In genomic region chr6:18147160-18147559, GRCh38 we compare ENCODE assay signal across 14 cellular contexts. TPM values are rescaled to one million over a fixed set of nuclear protein-coding genes. Genes with fewer than 3 reads are reported as not detected.
A peak's percentile ranks its signal among the peaks of the same experiment; 100 is the strongest.
DNase-seq lines count a peak whose midpoint lies in the region; ATAC-seq, FAIRE-seq and TF ChIP-seq lines count a peak whose summit lies in the region.
"Had no signal": no experiment of that assay in that cellular context is flagged by ENCODE, and none has a peak within 500 bp of the region (broad histone marks: within the 10 kb centered on the region; RNA-seq: fewer than 3 reads in every experiment).

No MANE protein-coding gene starts in this region.

- TF ChIP-seq POLR2A in uterus (IDR thresholded peaks at IDR 0.05) = no peak
- no peak for TF ChIP-seq POLR2A in sigmoid colon (IDR thresholded peaks at IDR 0.05)
- no peak for TF ChIP-seq POLR2A in thyroid gland (IDR thresholded peaks at IDR 0.05)
- no peak for TF ChIP-seq POLR2A in testis (IDR thresholded peaks at IDR 0.05)

- 18 to 60% methylated on average over 2 of the region's 2 CpGs for WGBS in sigmoid colon, 2 donors
- WGBS in thyroid gland, 2 donors = 77 to 87% methylated on average over 2 of the region's 2 CpGs
- 71 to 72% methylated on average over 2 of the region's 2 CpGs for WGBS in testis, 2 donors

- H4K20me1 ChIP-seq in keratinocyte (ENCODE audit: control insufficient read depth, extremely low read depth, insufficient read depth, low read length) = no peaks in the 10 kb centered on the region

- TF ChIP-seq CTCF in keratinocyte (optimal IDR thresholded peaks at IDR 0.05 in 1 of 3, IDR thresholded peaks at IDR 0.05 in 1 of 3, conservative IDR thresholded peaks at IDR 0.05 in 1 of 3; ENCODE audit: extremely low read depth in 1 of 3, insufficient read depth in 2 of 3, low read length in 3 of 3) = no peak
- TF ChIP-seq CTCF in uterus (IDR thresholded peaks at IDR 0.05) = no peak
- TF ChIP-seq CTCF in sigmoid colon (IDR thresholded peaks at IDR 0.05) = no peak
- TF ChIP-seq CTCF in thyroid gland (IDR thresholded peaks at IDR 0.05) = no peak
- TF ChIP-seq CTCF in testis (IDR thresholded peaks at IDR 0.05) = no peak

- no peaks in the 10 kb centered on the region for H3K79me2 ChIP-seq in keratinocyte (ENCODE audit: control insufficient read depth, insufficient read depth, low read length)

- FAIRE-seq in keratinocyte (lab: Jason Lieb, UNC) = peak; percentile 20
- FAIRE-seq: G401.6 had no signal

- peak; percentile 69 for ATAC-seq in activated naive CD8-positive, alpha-beta T cell treated with anti-CD3 and anti-CD28 coated beads, Interleukin-2, amount 50 U/mL, for 24 hours
- ATAC-seq in SK-N-SH treated with all-trans-retinoic acid at 6 μM for 48 hours = peak; percentile 49; the same call in 2 of the 3 replicates
- ATAC-seq: right cardiac atrium, Right ventricle myocardium inferior had no signal

- H3K27me3 Mint-ChIP-seq in activated naive CD8-positive, alpha-beta T cell treated with anti-CD3 and anti-CD28 coated beads, Interleukin-2, amount 50 U/mL, for 24 hours = no peaks in the 10 kb centered on the region
- H3K27me3 Mint-ChIP-seq in activated naive CD8-positive, alpha-beta T cell treated with anti-CD3 and anti-CD28 coated beads for 36 hours = no peaks in the 10 kb centered on the region
- H3K27me3 Mint-ChIP-seq: B cell had no signal

- no peak overlapping the region for H3K27ac Mint-ChIP-seq in activated naive CD8-positive, alpha-beta T cell treated with anti-CD3 and anti-CD28 coated beads, Interleukin-2, amount 50 U/mL, for 24 hours
- no peak overlapping the region for H3K27ac Mint-ChIP-seq in activated naive CD8-positive, alpha-beta T cell treated with anti-CD3 and anti-CD28 coated beads for 36 hours
- H3K27ac Mint-ChIP-seq: B cell had no signal

- peak overlapping the region; percentile 57 for H3K9ac ChIP-seq in keratinocyte (ENCODE audit: control insufficient read depth, extremely low read depth, insufficient read depth, low read length)

- no peak overlapping the region for H3K4me3 ChIP-seq in keratinocyte (ENCODE audit: control insufficient read depth in 2 of 3, extremely low read depth in 1 of 3, insufficient read depth in 2 of 3, low read depth in 1 of 3, low read length in 3 of 3)
- no peak overlapping the region for H3K4me3 ChIP-seq in uterus
- no peak overlapping the region for H3K4me3 ChIP-seq in sigmoid colon
- no peak overlapping the region for H3K4me3 ChIP-seq in thyroid gland (replicated peaks in 1 of 3)
- H3K4me3 ChIP-seq in testis = no peak overlapping the region
- H3K4me3 ChIP-seq: cardiac muscle cell had no signal

- H3K4me2 ChIP-seq in keratinocyte (ENCODE audit: control insufficient read depth, extremely low read depth, insufficient read depth, low read depth, low read length) = peak overlapping the region; percentile 8

- H3K36me3 ChIP-seq in keratinocyte (ENCODE audit: control insufficient read depth in 2 of 2, extremely low read depth in 1 of 2, insufficient read depth in 2 of 2, low read length in 2 of 2) (peaks cover 6 to 10% of the 10 kb centered on the region in 2 experiments), uterus (no peaks in the 10 kb centered on the region), sigmoid colon (peaks cover 0 to 49% (median 7%) of the 10 kb centered on the region in 4 donors), thyroid gland (peaks cover 5 to 26% of the 10 kb centered on the region in 2 donors), testis (ENCODE audit: low read depth, missing control alignments) (no peaks in the 10 kb centered on the region)

- H3K36me3 Mint-ChIP-seq in activated naive CD8-positive, alpha-beta T cell treated with anti-CD3 and anti-CD28 coated beads, Interleukin-2, amount 50 U/mL, for 24 hours (ENCODE audit: low read depth) = peaks cover 19% of the 10 kb centered on the region
- H3K36me3 Mint-ChIP-seq in activated naive CD8-positive, alpha-beta T cell treated with anti-CD3 and anti-CD28 coated beads for 36 hours = peaks cover 11% of the 10 kb centered on the region

- no peak for TF ChIP-seq EP300 in sigmoid colon (IDR thresholded peaks at IDR 0.05)

- H3K9me1 ChIP-seq in keratinocyte (ENCODE audit: control insufficient read depth, extremely low read depth, insufficient read depth, low read length) = no peaks in the 10 kb centered on the region

- no peak overlapping the region for H2AFZ ChIP-seq in keratinocyte (ENCODE audit: control insufficient read depth, low read length)

- no peak overlapping the region for H3K4me3 Mint-ChIP-seq in activated naive CD8-positive, alpha-beta T cell treated with anti-CD3 and anti-CD28 coated beads, Interleukin-2, amount 50 U/mL, for 24 hours
- no peak overlapping the region for H3K4me3 Mint-ChIP-seq in activated naive CD8-positive, alpha-beta T cell treated with anti-CD3 and anti-CD28 coated beads for 36 hours
- H3K4me3 Mint-ChIP-seq: B cell had no signal

- H3K9me3 Mint-ChIP-seq in activated naive CD8-positive, alpha-beta T cell treated with anti-CD3 and anti-CD28 coated beads, Interleukin-2, amount 50 U/mL, for 24 hours = no peaks in the 10 kb centered on the region
- no peaks in the 10 kb centered on the region for H3K9me3 Mint-ChIP-seq in activated naive CD8-positive, alpha-beta T cell treated with anti-CD3 and anti-CD28 coated beads for 36 hours

- H3K4me1 ChIP-seq in keratinocyte (ENCODE audit: control insufficient read depth, extremely low read depth, insufficient read depth, low read length) (peaks cover 20% of the 10 kb centered on the region), uterus (no peaks in the 10 kb centered on the region), sigmoid colon (no peaks in the 10 kb centered on the region), thyroid gland (peaks cover 10 to 14% of the 10 kb centered on the region in 2 donors), testis (no peaks in the 10 kb centered on the region)

- intact Hi-C loops in uterus (cut with DNase I; ENCODE audit: low total_unique reads) (no loop called here), sigmoid colon (cut with DNase I) (no loop called here), thyroid gland (cut with DNase I) (no loop called here), testis (cut with DNase I; ENCODE audit: low total_unique reads) (no loop called here)

- dilution Hi-C loops in keratinocyte (cut with MboI; ENCODE audit: extremely low pct_ligation_motif_present, low sequenced_read_pairs) = no loop called here

- no peak for DNase-seq in activated naive CD8-positive, alpha-beta T cell treated with anti-CD3 and anti-CD28 coated beads, Interleukin-2, amount 50 U/mL, for 24 hours
- DNase-seq in activated naive CD8-positive, alpha-beta T cell treated with anti-CD3 and anti-CD28 coated beads for 36 hours = no peak
- no peak for DNase-seq in keratinocyte (ENCODE audit: low read depth, low spot score)
- DNase-seq in uterus = no peak
- no peak for DNase-seq in sigmoid colon
- no peak for DNase-seq in thyroid gland
- no peak for DNase-seq in testis
- DNase-seq: NCI-H510A, right cardiac atrium had no signal

- H3K9me3 ChIP-seq in keratinocyte (ENCODE audit: control insufficient read depth, low read depth, low read length) (no peaks in the 10 kb centered on the region), uterus (no peaks in the 10 kb centered on the region), sigmoid colon (no peaks in the 10 kb centered on the region), thyroid gland (no peaks in the 10 kb centered on the region), testis (no peaks in the 10 kb centered on the region)

- H3K27me3 ChIP-seq in keratinocyte (ENCODE audit: control insufficient read depth, extremely low read depth, insufficient read depth, low read length) = no peaks in the 10 kb centered on the region
- no peaks in the 10 kb centered on the region for H3K27me3 ChIP-seq in uterus
- no peaks in the 10 kb centered on the region for H3K27me3 ChIP-seq in sigmoid colon
- H3K27me3 ChIP-seq in thyroid gland = no peaks in the 10 kb centered on the region
- H3K27me3 ChIP-seq in testis = no peaks in the 10 kb centered on the region
- H3K27me3 ChIP-seq: cardiac muscle cell had no signal

- peaks cover 7% of the 10 kb centered on the region for H3K4me1 Mint-ChIP-seq in activated naive CD8-positive, alpha-beta T cell treated with anti-CD3 and anti-CD28 coated beads, Interleukin-2, amount 50 U/mL, for 24 hours
- no peaks in the 10 kb centered on the region for H3K4me1 Mint-ChIP-seq in activated naive CD8-positive, alpha-beta T cell treated with anti-CD3 and anti-CD28 coated beads for 36 hours

- H3K27ac ChIP-seq in keratinocyte (ENCODE audit: control insufficient read depth, insufficient read depth, low read length) (peak overlapping the region; percentile 94), uterus (peak overlapping the region; percentile 23 to 57), sigmoid colon (no peak overlapping the region), thyroid gland (no peak overlapping the region), testis (no peak overlapping the region)
- H3K27ac ChIP-seq: cardiac muscle cell had no signal

RNA-seq across cellular contexts. Expression of gene TPMT, which starts 7.7 kb away (rescaled TPM):
- 1 to 10 TPM; 8.2 TPM for total RNA-seq in activated naive CD8-positive, alpha-beta T cell treated with anti-CD3 and anti-CD28 coated beads for 36 hours
- 25.1 to 38.6 TPM (median 28.3 TPM) in 3 replicates for polyA plus RNA-seq in keratinocyte
- polyA plus RNA-seq in keratinocyte (2011; ENCODE audit: low read depth) = 23.6 TPM
- 24.2 and 45.1 TPM in 2 replicates for polyA plus RNA-seq in keratinocyte (2011; cell fraction: cytosol; rRNA removed)
- 16.0 and 17.9 TPM in 2 replicates for polyA plus RNA-seq in keratinocyte (2011; cell fraction: nucleus; rRNA removed)
- polyA plus RNA-seq in keratinocyte (2012; ENCODE audit: low replicate concordance) = 17.4 and 25.1 TPM in 2 replicates
- 4.2 to 20.9 TPM (median 12.6 TPM) in 3 replicates for polyA minus RNA-seq in keratinocyte
- polyA minus RNA-seq in keratinocyte (2011; cell fraction: cytosol; rRNA and poly(A)+ RNA removed) = 13.0 TPM
- polyA minus RNA-seq in keratinocyte (2011; cell fraction: nucleus; rRNA and poly(A)+ RNA removed) = 4.0 and 7.9 TPM in 2 replicates
- 10 to 100 TPM in 1 of 4 donors, 1 to 10 TPM in 3; 5.9 to 11.4 (median 6.6) TPM for total RNA-seq in uterus
- 10 to 100 TPM in 2 of 4 donors, 1 to 10 TPM in 2; 6.6 to 11.1 (median 9.3) TPM for total RNA-seq in sigmoid colon
- 100 to 1,000 TPM in 1 of 3 donors, 10 to 100 TPM in 2; 45.7 to 131 (median 64.3) TPM for polyA plus RNA-seq in sigmoid colon
- total RNA-seq in thyroid gland = 100 to 1,000 TPM in 3 of 4 donors, 10 to 100 TPM in 1; 76.7 to 142 (median 113) TPM
- total RNA-seq in testis = 10 to 100 TPM; 18.3 to 21.0 TPM
- 14.6 TPM for polyA plus RNA-seq in testis (ENCODE audit: insufficient read depth, low read depth, low replicate concordance)

RNA-seq across cellular contexts. Expression of gene KDM1B, which starts 8.1 kb away (rescaled TPM):
- 10 to 100 TPM; 11.8 to 12.0 TPM for total RNA-seq in activated naive CD8-positive, alpha-beta T cell treated with anti-CD3 and anti-CD28 coated beads for 36 hours
- polyA plus RNA-seq in keratinocyte (29.5 to 32.7 TPM (median 30.6 TPM) in 3 replicates), sigmoid colon (10 to 100 TPM; 11.4 to 32.8 (median 18.8) TPM), testis (ENCODE audit: insufficient read depth, low read depth, low replicate concordance) (32.1 TPM)
- polyA plus RNA-seq in keratinocyte (2011; ENCODE audit: low read depth) = 24.1 TPM
- polyA plus RNA-seq in keratinocyte (2011; cell fraction: cytosol; rRNA removed) = 24.5 and 37.5 TPM in 2 replicates
- polyA plus RNA-seq in keratinocyte (2011; cell fraction: nucleus; rRNA removed) = 21.5 and 25.2 TPM in 2 replicates
- polyA plus RNA-seq in keratinocyte (2012; ENCODE audit: low replicate concordance) = 25.4 and 25.7 TPM in 2 replicates
- 28.8 to 56.7 TPM (median 38.3 TPM) in 3 replicates for polyA minus RNA-seq in keratinocyte
- 19.4 TPM for polyA minus RNA-seq in keratinocyte (2011; cell fraction: cytosol; rRNA and poly(A)+ RNA removed)
- 13.5 and 21.6 TPM in 2 replicates for polyA minus RNA-seq in keratinocyte (2011; cell fraction: nucleus; rRNA and poly(A)+ RNA removed)
- total RNA-seq in uterus (10 to 100 TPM; 10.6 to 24.7 (median 14.0) TPM), sigmoid colon (10 to 100 TPM; 10.2 to 14.3 (median 12.2) TPM), thyroid gland (10 to 100 TPM; 46.2 to 89.5 (median 70.8) TPM), testis (10 to 100 TPM; 38.1 to 41.1 TPM)

RNA-seq across cellular contexts. Expression of gene NHLRC1, which starts 24.7 kb away (rescaled TPM):
- under 1 TPM; 0.16 to 0.19 TPM for total RNA-seq in activated naive CD8-positive, alpha-beta T cell treated with anti-CD3 and anti-CD28 coated beads for 36 hours
- polyA plus RNA-seq in keratinocyte (1.2 to 1.5 TPM (median 1.2 TPM) in 3 replicates), sigmoid colon (1 to 10 TPM; 1.2 to 3.0 (median 2.4) TPM), testis (ENCODE audit: insufficient read depth, low read depth, low replicate concordance) (2.1 TPM)
- 0.15 TPM for polyA plus RNA-seq in keratinocyte (2011; ENCODE audit: low read depth)
- polyA plus RNA-seq in keratinocyte (2011; cell fraction: cytosol; rRNA removed) = 0.94 and 1.3 TPM in 2 replicates
- 2.0 and 2.4 TPM in 2 replicates for polyA plus RNA-seq in keratinocyte (2011; cell fraction: nucleus; rRNA removed)
- 1.9 and 2.0 TPM in 2 replicates for polyA plus RNA-seq in keratinocyte (2012; ENCODE audit: low replicate concordance)
- polyA minus RNA-seq in keratinocyte = 0.13 to 0.56 TPM (median 0.51 TPM) in 3 replicates
- polyA minus RNA-seq in keratinocyte (2011; cell fraction: cytosol; rRNA and poly(A)+ RNA removed) = 1.2 TPM
- polyA minus RNA-seq in keratinocyte (2011; cell fraction: nucleus; rRNA and poly(A)+ RNA removed) = 0.84 and 1.3 TPM in 2 replicates
- total RNA-seq in uterus (1 to 10 TPM in 2 of 4 donors, not detected in 2; 1.4 to 2.3 TPM), sigmoid colon (1 to 10 TPM; 1.2 to 1.9 (median 1.5) TPM), thyroid gland (1 to 10 TPM; 1.7 to 4.9 (median 3.5) TPM), testis (1 to 10 TPM; 3.1 to 3.8 TPM)

Comparison
In these comparisons a context has a peak if more than half of its experiments do, and no peak if none do; other contexts are left out.
1. H3K27ac ChIP-seq: peak in keratinocyte (single experiment) and uterus (2 of 2); none in sigmoid colon (0 of 4), thyroid gland (0 of 3) and testis (0 of 2).